Comparison of ENCODE assay signal across 9 cellular contexts in the genomic region with DNA sequence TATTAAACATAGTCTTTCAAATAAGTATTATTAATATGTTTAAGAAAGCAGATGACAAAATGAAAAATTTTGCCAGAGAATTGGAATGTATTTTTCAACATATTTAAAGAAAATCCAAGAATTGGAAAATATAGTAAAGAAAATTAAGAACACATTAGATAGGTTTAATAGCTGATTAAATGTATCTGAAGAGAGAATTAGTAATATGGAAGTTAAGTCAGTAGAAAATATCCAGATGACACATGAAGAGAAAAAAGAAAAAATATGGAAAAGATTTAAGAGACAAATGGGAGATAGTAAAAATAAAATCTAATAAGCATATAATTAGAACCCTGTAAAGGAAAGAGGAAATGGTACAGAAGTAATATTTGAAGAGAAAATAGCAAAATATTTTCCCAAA.
"Had no signal": no experiment of that assay in that cellular context is flagged by ENCODE, and none has a peak within 500 bp of the region (broad histone marks: within the 10 kb centered on the region; RNA-seq: fewer than 3 reads in every experiment).

No MANE protein-coding gene starts in this region.

- DNase-seq: GM23248, GOT3, H7, HFFc6, IMR-90, Kasumi-1, KG1 had no signal

- H3K27ac Mint-ChIP-seq: HFFc6 had no signal

- H3K4me3 Mint-ChIP-seq: HFFc6 had no signal

- H3K4me3 ChIP-seq: GM23248, HAP-1 had no signal

- H3K27ac ChIP-seq: GM23248 had no signal

- H3K36me3 ChIP-seq: HAP-1 had no signal

- H3K4me1 ChIP-seq: HAP-1 had no signal

- FAIRE-seq: HTR-8/SVneo had no signal

- H2AFZ ChIP-seq: GM23248 had no signal

- H3K9ac ChIP-seq: GM23248 had no signal

- H3K9me3 ChIP-seq: HAP-1 had no signal
